Comparison of ENCODE assay signal across 20 cellular contexts in the genomic region with DNA sequence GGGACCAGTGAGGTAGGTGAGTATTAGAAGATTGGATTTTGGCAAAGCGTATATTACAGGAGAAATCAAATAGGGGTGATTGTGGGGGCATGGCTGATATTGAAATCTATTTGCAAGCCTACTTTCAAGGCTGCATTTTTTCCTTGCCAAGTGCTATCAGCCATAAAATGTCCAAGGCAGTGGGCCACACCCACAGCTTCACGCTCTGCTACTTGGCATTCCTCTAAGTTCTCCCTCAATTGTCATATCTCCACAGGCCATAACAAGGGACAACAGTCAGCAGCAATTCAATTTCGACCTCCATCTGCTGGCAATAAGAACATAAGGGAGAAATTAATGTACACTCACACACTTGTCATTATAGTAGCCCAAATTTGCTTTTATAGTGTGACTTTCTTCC.
DNase-seq lines count a peak whose midpoint lies in the region; ATAC-seq and TF ChIP-seq lines count a peak whose summit lies in the region.
"Had no signal": no experiment of that assay in that cellular context is flagged by ENCODE, and none has a peak within 500 bp of the region (broad histone marks: within the 10 kb centered on the region; RNA-seq: fewer than 3 reads in every experiment).

No MANE protein-coding gene starts in this region.

- no peak overlapping the region for H2BK120ac ChIP-seq in mesendoderm (ENCODE audit: low read depth, low read length)

- no peaks in the 10 kb centered on the region for H3K27me3 ChIP-seq in mesendoderm (ENCODE audit: insufficient read depth, low read length, poor library complexity)

- no peak for TF ChIP-seq RAD21 in Ishikawa (IDR thresholded peaks at IDR 0.05; ENCODE audit: low read depth)

- no peak overlapping the region for H3K18ac ChIP-seq in mesendoderm (ENCODE audit: low read length)

- WGBS in mesendoderm (ENCODE audit: extremely low coverage, insufficient coverage, low lambda C conversion rate), result 100% methylated on average over 1 of the region's 3 CpGs

- H3K4me3 ChIP-seq in fibroblast of the aortic adventitia (ENCODE audit: low read depth, low read length) (no peak overlapping the region), mesendoderm (ENCODE audit: low read length) (no peak overlapping the region)
- H3K4me3 ChIP-seq: GM12878 had no signal

- no peak overlapping the region for H3K4me2 ChIP-seq in mesendoderm (ENCODE audit: low read length)

- H2BK5ac ChIP-seq in mesendoderm (ENCODE audit: low read length), result no peak overlapping the region

- DNase-seq in fibroblast of the aortic adventitia (ENCODE audit: low read depth) (peak; percentile 0), mesendoderm (peak; percentile 5), NCI-H2081 treated with DMSO at 0.1 percent for 48 hours (lab: John Stamatoyannopoulos, UW) (no peak), NCI-H1048 (lab: John Stamatoyannopoulos, UW) (no peak)
- no peak for DNase-seq in activated CD4-positive, CD25-positive, alpha-beta regulatory T cell (lab: John Stamatoyannopoulos, UW)
- DNase-seq: DMS 273 treated with DMSO at 0.1 percent for 48 hours, GF-D8, GOT3, KG1, MV-4-11, NCI-H1417, NCI-H187, NCI-H2227 treated with DMSO at 0.1 percent for 48 hours, NCI-H510A treated with DMSO at 0.1 percent for 48 hours, NCI-H82 had no signal

- no peak for TF ChIP-seq CTCF in fibroblast of the aortic adventitia (IDR thresholded peaks at IDR 0.05; ENCODE audit: insufficient read depth, low read length)

- H2BK15ac ChIP-seq in mesendoderm (replicated peaks; ENCODE audit: low read depth), result no peak overlapping the region

- ATAC-seq in HG03196 (IDR thresholded peaks at IDR 0.05; ENCODE audit: unreplicated experiment), result no peak
- ATAC-seq: GM12878, HepG2 had no signal

- no peaks in the 10 kb centered on the region for H3K79me2 ChIP-seq in mesendoderm (ENCODE audit: control insufficient read depth, insufficient read depth, low read length)

- H3K27ac ChIP-seq in mesendoderm (ENCODE audit: low read depth, low read length), result no peak overlapping the region
- H3K27ac ChIP-seq: RWPE1 had no signal

- H3K4ac ChIP-seq in mesendoderm (ENCODE audit: low read depth, low read length), result no peak overlapping the region

- H3K23ac ChIP-seq in mesendoderm (ENCODE audit: low read length), result no peak overlapping the region

- H3K56ac ChIP-seq in mesendoderm (ENCODE audit: low read length), result no peak overlapping the region

- H3K4me1 ChIP-seq in mesendoderm (ENCODE audit: control insufficient read depth, low read depth, low read length), result no peaks in the 10 kb centered on the region

- H3K9ac ChIP-seq in mesendoderm (ENCODE audit: low read length), result no peak overlapping the region

- H2AK5ac ChIP-seq in mesendoderm (ENCODE audit: low read length), result no peak overlapping the region

- H4K5ac ChIP-seq in mesendoderm (ENCODE audit: low read length), result no peak overlapping the region

- H4K8ac ChIP-seq in mesendoderm (ENCODE audit: low read depth, low read length), result no peak overlapping the region

- no peaks in the 10 kb centered on the region for H3K79me1 ChIP-seq in mesendoderm (ENCODE audit: low read length)

- H3K36me3 ChIP-seq in mesendoderm (ENCODE audit: control insufficient read depth, insufficient read depth, low read length), result no peaks in the 10 kb centered on the region

- TF ChIP-seq EP300 in Ishikawa (IDR thresholded peaks at IDR 0.05; ENCODE audit: borderline replicate concordance), result peak; percentile 55; the same call in 1 of the 2 replicates

TF ChIP-seq in Ishikawa, 13 proteins besides CTCF, POLR2A, EP300 and RAD21:
- 0 out of 2 replicates have a peak, but pooled peaks have one; percentile 56 for TF ChIP-seq TCF12 (IDR thresholded peaks at IDR 0.05; ENCODE audit: low read depth)
- peak; percentile 61 for TF ChIP-seq NFIC (IDR thresholded peaks at IDR 0.05)
- TF ChIP-seq CREB1 (IDR thresholded peaks at IDR 0.05; ENCODE audit: low read depth), result no peak
- TF ChIP-seq, protein P1, sequence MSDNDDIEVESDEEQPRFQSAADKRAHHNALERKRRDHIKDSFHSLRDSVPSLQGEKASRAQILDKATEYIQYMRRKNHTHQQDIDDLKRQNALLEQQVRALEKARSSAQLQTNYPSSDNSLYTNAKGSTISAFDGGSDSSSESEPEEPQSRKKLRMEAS (IDR thresholded peaks at IDR 0.05), result no peak
- TF ChIP-seq, protein P2, sequence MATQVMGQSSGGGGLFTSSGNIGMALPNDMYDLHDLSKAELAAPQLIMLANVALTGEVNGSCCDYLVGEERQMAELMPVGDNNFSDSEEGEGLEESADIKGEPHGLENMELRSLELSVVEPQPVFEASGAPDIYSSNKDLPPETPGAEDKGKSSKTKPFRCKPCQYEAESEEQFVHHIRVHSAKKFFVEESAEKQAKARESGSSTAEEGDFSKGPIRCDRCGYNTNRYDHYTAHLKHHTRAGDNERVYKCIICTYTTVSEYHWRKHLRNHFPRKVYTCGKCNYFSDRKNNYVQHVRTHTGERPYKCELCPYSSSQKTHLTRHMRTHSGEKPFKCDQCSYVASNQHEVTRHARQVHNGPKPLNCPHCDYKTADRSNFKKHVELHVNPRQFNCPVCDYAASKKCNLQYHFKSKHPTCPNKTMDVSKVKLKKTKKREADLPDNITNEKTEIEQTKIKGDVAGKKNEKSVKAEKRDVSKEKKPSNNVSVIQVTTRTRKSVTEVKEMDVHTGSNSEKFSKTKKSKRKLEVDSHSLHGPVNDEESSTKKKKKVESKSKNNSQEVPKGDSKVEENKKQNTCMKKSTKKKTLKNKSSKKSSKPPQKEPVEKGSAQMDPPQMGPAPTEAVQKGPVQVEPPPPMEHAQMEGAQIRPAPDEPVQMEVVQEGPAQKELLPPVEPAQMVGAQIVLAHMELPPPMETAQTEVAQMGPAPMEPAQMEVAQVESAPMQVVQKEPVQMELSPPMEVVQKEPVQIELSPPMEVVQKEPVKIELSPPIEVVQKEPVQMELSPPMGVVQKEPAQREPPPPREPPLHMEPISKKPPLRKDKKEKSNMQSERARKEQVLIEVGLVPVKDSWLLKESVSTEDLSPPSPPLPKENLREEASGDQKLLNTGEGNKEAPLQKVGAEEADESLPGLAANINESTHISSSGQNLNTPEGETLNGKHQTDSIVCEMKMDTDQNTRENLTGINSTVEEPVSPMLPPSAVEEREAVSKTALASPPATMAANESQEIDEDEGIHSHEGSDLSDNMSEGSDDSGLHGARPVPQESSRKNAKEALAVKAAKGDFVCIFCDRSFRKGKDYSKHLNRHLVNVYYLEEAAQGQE (IDR thresholded peaks at IDR 0.05; ENCODE audit: low read depth), result no peak
- peak; percentile 82 for TF ChIP-seq TEAD4 (IDR thresholded peaks at IDR 0.05)
TF ChIP-seq in Ishikawa: peak in this region for 3.

Comparison
In these comparisons a context has a peak if more than half of its experiments do, and no peak if none do; other contexts are left out.
1. DNase-seq: peak in fibroblast of the aortic adventitia (single experiment) and mesendoderm (single experiment); none in NCI-H2081 treated with DMSO at 0.1 percent for 48 hours (single experiment), NCI-H1048 (single experiment) and activated CD4-positive, CD25-positive, alpha-beta regulatory T cell (0 of 4).